ENCODE assay signal across 28 cellular contexts in genomic region chr5:145293716-145294115, GRCh38.
"Had no signal": no experiment of that assay in that cellular context is flagged by ENCODE, and none has a peak within 500 bp of the region (broad histone marks: within the 10 kb centered on the region; RNA-seq: fewer than 3 reads in every experiment).

No MANE protein-coding gene starts in this region.

- ATAC-seq: activated CD4-positive, alpha-beta T cell treated with anti-CD3 and anti-CD28 coated beads for 36 hours; activated CD8-positive, alpha-beta memory T cell treated with anti-CD3 and anti-CD28 coated beads, Interleukin-2, amount 10 ng/mL, durations not matched to agents 7 days and 5 days; activated CD8-positive, alpha-beta T cell treated with anti-CD3 and anti-CD28 coated beads, Interleukin-2, amount 10 ng/mL, durations not matched to agents 7 days and 5 days; activated naive CD4-positive, alpha-beta T cell treated with anti-CD3 and anti-CD28 coated beads, Interleukin-2, amount 50 U/mL, for 72 hours; effector memory CD8-positive, alpha-beta T cell; esophagus mucosa; gastrocnemius medialis; heart left ventricle had no signal

- H3K27me3 Mint-ChIP-seq: activated CD4-positive, alpha-beta memory T cell treated with anti-CD3 and anti-CD28 coated beads for 36 hours; activated CD4-positive, alpha-beta T cell treated with anti-CD3 and anti-CD28 coated beads for 36 hours; activated CD4-positive, alpha-beta T cell treated with anti-CD3 and anti-CD28 coated beads, Interleukin-2, amount 10 ng/mL, durations not matched to agents 24 days and 14 days; activated CD8-positive, alpha-beta memory T cell treated with anti-CD3 and anti-CD28 coated beads, Interleukin-2, amount 10 ng/mL, durations not matched to agents 7 days and 5 days; activated naive CD4-positive, alpha-beta T cell treated with anti-CD3 and anti-CD28 coated beads, Interleukin-2, amount 10 ng/mL, durations not matched to agents 7 days and 5 days; activated naive CD8-positive, alpha-beta T cell treated with anti-CD3 and anti-CD28 coated beads, Interleukin-2, amount 10 ng/mL, durations not matched to agents 7 days and 5 days; brain; effector memory CD8-positive, alpha-beta T cell had no signal

- H3K4me1 ChIP-seq: ascending aorta, gastrocnemius medialis, heart left ventricle had no signal

- H3K4me1 Mint-ChIP-seq: activated CD4-positive, alpha-beta T cell treated with anti-CD3 and anti-CD28 coated beads for 36 hours; activated CD4-positive, alpha-beta T cell treated with anti-CD3 and anti-CD28 coated beads, Interleukin-2, amount 10 ng/mL, durations not matched to agents 24 days and 14 days; activated CD8-positive, alpha-beta memory T cell treated with anti-CD3 and anti-CD28 coated beads, Interleukin-2, amount 10 ng/mL, durations not matched to agents 7 days and 5 days; activated naive CD4-positive, alpha-beta T cell treated with anti-CD3 and anti-CD28 coated beads, Interleukin-2, amount 10 ng/mL, durations not matched to agents 7 days and 5 days; activated naive CD8-positive, alpha-beta T cell treated with anti-CD3 and anti-CD28 coated beads, Interleukin-2, amount 10 ng/mL, durations not matched to agents 7 days and 5 days; brain had no signal

- H3K36me3 Mint-ChIP-seq: activated CD4-positive, alpha-beta memory T cell treated with anti-CD3 and anti-CD28 coated beads for 36 hours; activated CD8-positive, alpha-beta memory T cell treated with anti-CD3 and anti-CD28 coated beads, Interleukin-2, amount 10 ng/mL, durations not matched to agents 7 days and 5 days; activated naive CD4-positive, alpha-beta T cell treated with anti-CD3 and anti-CD28 coated beads, Interleukin-2, amount 10 ng/mL, durations not matched to agents 7 days and 5 days; activated naive CD4-positive, alpha-beta T cell treated with anti-CD3 and anti-CD28 coated beads, Interleukin-2, amount 50 U/mL, for 72 hours; activated naive CD8-positive, alpha-beta T cell treated with anti-CD3 and anti-CD28 coated beads, Interleukin-2, amount 10 ng/mL, durations not matched to agents 7 days and 5 days; brain had no signal

- H3K4me3 ChIP-seq: ascending aorta, gastrocnemius medialis, heart left ventricle had no signal

- H3K9me3 ChIP-seq: ascending aorta, gastrocnemius medialis had no signal

- H3K4me3 Mint-ChIP-seq: activated CD4-positive, alpha-beta memory T cell treated with anti-CD3 and anti-CD28 coated beads for 36 hours; activated CD4-positive, alpha-beta T cell treated with anti-CD3 and anti-CD28 coated beads for 36 hours; activated CD4-positive, alpha-beta T cell treated with anti-CD3 and anti-CD28 coated beads, Interleukin-2, amount 10 ng/mL, durations not matched to agents 24 days and 14 days; activated CD8-positive, alpha-beta memory T cell treated with anti-CD3 and anti-CD28 coated beads, Interleukin-2, amount 10 ng/mL, durations not matched to agents 7 days and 5 days; activated CD8-positive, alpha-beta T cell treated with anti-CD3 and anti-CD28 coated beads, Interleukin-2, amount 10 ng/mL, durations not matched to agents 7 days and 5 days; activated naive CD4-positive, alpha-beta T cell treated with anti-CD3 and anti-CD28 coated beads, Interleukin-2, amount 10 ng/mL, durations not matched to agents 7 days and 5 days; activated naive CD8-positive, alpha-beta T cell treated with anti-CD3 and anti-CD28 coated beads, Interleukin-2, amount 10 ng/mL, durations not matched to agents 7 days and 5 days; brain; effector memory CD8-positive, alpha-beta T cell had no signal

- H3K27ac ChIP-seq: ascending aorta, gastrocnemius medialis, heart left ventricle had no signal

- DNase-seq: activated CD4-positive, alpha-beta memory T cell treated with anti-CD3 and anti-CD28 coated beads for 36 hours; activated CD4-positive, alpha-beta T cell treated with anti-CD3 and anti-CD28 coated beads for 36 hours; activated CD4-positive, alpha-beta T cell treated with anti-CD3 and anti-CD28 coated beads, Interleukin-2, amount 10 ng/mL, durations not matched to agents 24 days and 14 days; activated CD4-positive, CD25-positive, alpha-beta regulatory T cell; activated CD4-positive, CD25-positive, alpha-beta regulatory T cell treated with anti-CD3 and anti-CD28 coated beads, Interleukin-2, amount 50 U/mL, for 72 hours; activated CD8-positive, alpha-beta memory T cell treated with anti-CD3 and anti-CD28 coated beads, Interleukin-2, amount 10 ng/mL, durations not matched to agents 7 days and 5 days; activated CD8-positive, alpha-beta memory T cell treated with anti-CD3 and anti-CD28 coated beads, Interleukin-2, amount 50 U/mL, for 4 hours; activated CD8-positive, alpha-beta T cell treated with anti-CD3 and anti-CD28 coated beads, Interleukin-2, amount 10 ng/mL, durations not matched to agents 7 days and 5 days; activated gamma-delta T cell; activated naive CD4-positive, alpha-beta T cell; activated naive CD4-positive, alpha-beta T cell treated with anti-CD3 and anti-CD28 coated beads, Interleukin-2, amount 10 ng/mL, durations not matched to agents 7 days and 5 days; activated naive CD8-positive, alpha-beta T cell treated with anti-CD3 and anti-CD28 coated beads, Interleukin-2, amount 10 ng/mL, durations not matched to agents 7 days and 5 days; activated T-cell treated with anti-CD3 and anti-CD28 coated beads, Interleukin-2, amount 50 U/mL, for 1 hour; activated T-cell treated with anti-CD3 and anti-CD28 coated beads, Interleukin-2, amount 50 U/mL, for 48 hours; caudate nucleus; cortex of kidney; dermis blood vessel endothelial cell; effector CD4-positive, alpha-beta T cell; effector memory CD8-positive, alpha-beta T cell; gastrocnemius medialis; glutamatergic neuron; heart left ventricle; T-helper 2 cell had no signal

- FAIRE-seq: colon had no signal

- H3K36me3 ChIP-seq: ascending aorta, gastrocnemius medialis, heart left ventricle had no signal

- H3K27me3 ChIP-seq: ascending aorta, gastrocnemius medialis, heart left ventricle had no signal

- H3K27ac Mint-ChIP-seq: activated CD4-positive, alpha-beta memory T cell treated with anti-CD3 and anti-CD28 coated beads for 36 hours; activated CD4-positive, alpha-beta T cell treated with anti-CD3 and anti-CD28 coated beads for 36 hours; activated CD4-positive, alpha-beta T cell treated with anti-CD3 and anti-CD28 coated beads, Interleukin-2, amount 10 ng/mL, durations not matched to agents 24 days and 14 days; activated CD8-positive, alpha-beta memory T cell treated with anti-CD3 and anti-CD28 coated beads, Interleukin-2, amount 10 ng/mL, durations not matched to agents 7 days and 5 days; activated CD8-positive, alpha-beta T cell treated with anti-CD3 and anti-CD28 coated beads, Interleukin-2, amount 10 ng/mL, durations not matched to agents 7 days and 5 days; activated naive CD4-positive, alpha-beta T cell treated with anti-CD3 and anti-CD28 coated beads, Interleukin-2, amount 10 ng/mL, durations not matched to agents 7 days and 5 days; activated naive CD4-positive, alpha-beta T cell treated with anti-CD3 and anti-CD28 coated beads, Interleukin-2, amount 50 U/mL, for 72 hours; activated naive CD8-positive, alpha-beta T cell treated with anti-CD3 and anti-CD28 coated beads, Interleukin-2, amount 10 ng/mL, durations not matched to agents 7 days and 5 days; brain; effector memory CD8-positive, alpha-beta T cell had no signal

- H3K9me3 Mint-ChIP-seq: activated CD4-positive, alpha-beta T cell treated with anti-CD3 and anti-CD28 coated beads, Interleukin-2, amount 10 ng/mL, durations not matched to agents 24 days and 14 days; activated naive CD4-positive, alpha-beta T cell treated with anti-CD3 and anti-CD28 coated beads, Interleukin-2, amount 10 ng/mL, durations not matched to agents 7 days and 5 days had no signal
